In the genomic region with DNA sequence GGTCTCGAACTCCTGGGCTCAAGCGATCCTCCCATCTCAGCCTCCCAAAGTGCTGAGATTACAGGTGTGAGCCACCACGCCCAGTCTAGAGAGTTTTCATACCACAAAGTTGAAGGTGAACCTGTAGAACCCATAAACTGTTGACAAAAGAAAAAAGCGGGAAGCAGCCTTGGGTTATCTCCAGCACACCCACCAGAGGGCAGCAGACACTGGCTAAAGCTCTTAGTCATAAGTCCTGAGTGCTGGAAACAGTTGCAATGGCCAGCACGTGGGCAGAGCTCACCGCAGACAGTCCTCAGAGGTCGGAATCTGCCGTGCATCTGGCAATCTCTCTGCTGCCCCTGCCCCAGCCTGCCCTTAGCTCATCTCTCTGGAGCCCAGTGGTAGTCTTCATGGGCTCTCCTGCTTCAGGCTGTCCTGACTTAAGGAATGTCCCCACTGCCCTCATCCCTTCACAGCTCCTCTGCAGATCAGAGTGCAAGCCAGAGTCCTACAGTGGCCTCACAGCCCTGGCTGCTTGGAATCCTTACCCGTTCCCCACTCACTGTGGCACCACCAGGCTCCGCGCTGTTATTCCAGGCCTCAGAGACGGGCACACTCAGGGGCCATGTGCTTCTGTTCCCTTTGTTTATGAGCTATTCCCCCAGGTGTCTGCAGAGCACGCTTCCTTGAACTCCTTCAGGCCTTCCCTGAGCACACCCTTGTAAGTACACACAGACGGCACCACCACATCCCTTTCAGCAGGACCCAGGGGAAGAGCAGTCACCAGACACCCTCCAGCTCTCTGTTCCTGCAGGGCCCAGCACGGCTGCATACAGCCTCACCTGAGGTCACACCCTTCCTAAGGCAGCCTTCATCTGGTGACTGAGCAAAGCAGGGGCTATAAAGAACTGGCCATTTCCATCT, we compare ENCODE assay signal across 1 cellular context.
A peak's percentile ranks its signal among the peaks of the same experiment; 100 is the strongest.
TF ChIP-seq lines count a peak whose summit lies in the region.

No MANE protein-coding gene starts in this region.

TF ChIP-seq in K562, 482 proteins besides CTCF, POLR2A, EP300 and RAD21 (continued from another document and continues in another):
- TF ChIP-seq, protein P1, sequence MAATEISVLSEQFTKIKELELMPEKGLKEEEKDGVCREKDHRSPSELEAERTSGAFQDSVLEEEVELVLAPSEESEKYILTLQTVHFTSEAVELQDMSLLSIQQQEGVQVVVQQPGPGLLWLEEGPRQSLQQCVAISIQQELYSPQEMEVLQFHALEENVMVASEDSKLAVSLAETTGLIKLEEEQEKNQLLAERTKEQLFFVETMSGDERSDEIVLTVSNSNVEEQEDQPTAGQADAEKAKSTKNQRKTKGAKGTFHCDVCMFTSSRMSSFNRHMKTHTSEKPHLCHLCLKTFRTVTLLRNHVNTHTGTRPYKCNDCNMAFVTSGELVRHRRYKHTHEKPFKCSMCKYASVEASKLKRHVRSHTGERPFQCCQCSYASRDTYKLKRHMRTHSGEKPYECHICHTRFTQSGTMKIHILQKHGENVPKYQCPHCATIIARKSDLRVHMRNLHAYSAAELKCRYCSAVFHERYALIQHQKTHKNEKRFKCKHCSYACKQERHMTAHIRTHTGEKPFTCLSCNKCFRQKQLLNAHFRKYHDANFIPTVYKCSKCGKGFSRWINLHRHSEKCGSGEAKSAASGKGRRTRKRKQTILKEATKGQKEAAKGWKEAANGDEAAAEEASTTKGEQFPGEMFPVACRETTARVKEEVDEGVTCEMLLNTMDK (IDR thresholded peaks at IDR 0.05; ENCODE audit: borderline replicate concordance, insufficient read depth, low read depth, low read length, poor library complexity, severe bottlenecking), result no peak
- TF ChIP-seq ETV5 (CRISPR knock-in tag; IDR thresholded peaks at IDR 0.05; ENCODE audit: low read depth) (peak; percentile 42; the same call in 1 of the 2 replicates), ZBTB49 (CRISPR knock-in tag; IDR thresholded peaks at IDR 0.05; ENCODE audit: borderline replicate concordance) (no peak), ZEB2 (IDR thresholded peaks at IDR 0.05) (0 out of 2 replicates have a peak, but pooled peaks have one; percentile 39), FUS (optimal IDR thresholded peaks at IDR 0.05; ENCODE audit: low read depth, low read length) (no peak), MXI1 (IDR thresholded peaks at IDR 0.05; ENCODE audit: low read depth, low read length) (peak; percentile 62; the same call in 1 of the 2 replicates), ZC3H8 (IDR thresholded peaks at IDR 0.05) (no peak), MYC (IDR thresholded peaks at IDR 0.05; ENCODE audit: low read depth, low read length) (peak; percentile 99), MYC (CRISPR knock-in tag; IDR thresholded peaks at IDR 0.05; ENCODE audit: borderline replicate concordance, low read depth) (peak; percentile 51; the same call in 1 of the 2 replicates), GABPB2 (CRISPR knock-in tag; conservative IDR thresholded peaks at IDR 0.05) (no peak), PML (IDR thresholded peaks at IDR 0.05; ENCODE audit: low read length) (0 out of 2 replicates have a peak, but pooled peaks have one; percentile 23), ZNF121 (CRISPR knock-in tag; conservative IDR thresholded peaks at IDR 0.05) (no peak), ZNF584 (CRISPR knock-in tag; IDR thresholded peaks at IDR 0.05; ENCODE audit: low read depth) (no peak), ZNF217 (CRISPR knock-in tag; IDR thresholded peaks at IDR 0.05) (no peak), BCOR (IDR thresholded peaks at IDR 0.05) (peak; percentile 34; the same call in 1 of the 2 replicates), CHD1 (IDR thresholded peaks at IDR 0.05; ENCODE audit: low read length) (no peak), ESRRA (IDR thresholded peaks at IDR 0.05; ENCODE audit: borderline replicate concordance, low read depth) (peak; percentile 77), DPF2 (IDR thresholded peaks at IDR 0.05) (no peak), RBM34 (IDR thresholded peaks at IDR 0.05; ENCODE audit: borderline replicate concordance, insufficient read depth, low read length) (no peak), MAX (CRISPR knock-in tag; IDR thresholded peaks at IDR 0.05) (peak; percentile 100), PHF21A (IDR thresholded peaks at IDR 0.05; ENCODE audit: borderline replicate concordance, low read depth) (no peak), ZNF696 (CRISPR knock-in tag; conservative IDR thresholded peaks at IDR 0.05) (no peak), THRA (IDR thresholded peaks at IDR 0.05) (no peak), KDM1A (IDR thresholded peaks at IDR 0.05) (no peak), HNRNPK (IDR thresholded peaks at IDR 0.05; ENCODE audit: low read depth, low read length, poor library complexity, severe bottlenecking) (no peak), ATF7 (IDR thresholded peaks at IDR 0.05) (peak; percentile 70; the same call in 1 of the 2 replicates), TEAD4 (IDR thresholded peaks at IDR 0.05; ENCODE audit: low read length) (peak; percentile 70), TEAD4 (CRISPR knock-in tag; IDR thresholded peaks at IDR 0.05; ENCODE audit: borderline replicate concordance) (peak; percentile 41; the same call in 1 of the 2 replicates), POU5F1 (IDR thresholded peaks at IDR 0.05; ENCODE audit: borderline replicate concordance, low read depth, low read length, partially characterized antibody) (peak; percentile 39), ZNF444 (CRISPR knock-in tag; IDR thresholded peaks at IDR 0.05) (no peak), MECOM (CRISPR knock-in tag; IDR thresholded peaks at IDR 0.05) (no peak), SMARCA5 (IDR thresholded peaks at IDR 0.05) (no peak), ZNF740 (CRISPR knock-in tag; IDR thresholded peaks at IDR 0.05) (no peak), ZNF740 (tag; IDR thresholded peaks at IDR 0.05) (no peak), ZNF583 (CRISPR knock-in tag; IDR thresholded peaks at IDR 0.05) (no peak; the same call in 1 of the 2 replicates), ZNF41 (CRISPR knock-in tag; conservative IDR thresholded peaks at IDR 0.05) (no peak), CBFB (CRISPR knock-in tag; IDR thresholded peaks at IDR 0.05) (peak; percentile 91; the same call in 1 of the 2 replicates), ZNF77 (CRISPR knock-in tag; IDR thresholded peaks at IDR 0.05) (no peak)
- TF ChIP-seq, protein P2, sequence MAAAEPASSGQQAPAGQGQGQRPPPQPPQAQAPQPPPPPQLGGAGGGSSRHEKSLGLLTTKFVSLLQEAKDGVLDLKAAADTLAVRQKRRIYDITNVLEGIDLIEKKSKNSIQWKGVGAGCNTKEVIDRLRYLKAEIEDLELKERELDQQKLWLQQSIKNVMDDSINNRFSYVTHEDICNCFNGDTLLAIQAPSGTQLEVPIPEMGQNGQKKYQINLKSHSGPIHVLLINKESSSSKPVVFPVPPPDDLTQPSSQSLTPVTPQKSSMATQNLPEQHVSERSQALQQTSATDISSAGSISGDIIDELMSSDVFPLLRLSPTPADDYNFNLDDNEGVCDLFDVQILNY (CRISPR knock-in tag; IDR thresholded peaks at IDR 0.05), result peak; percentile 76; the same call in 1 of the 2 replicates
- TF ChIP-seq, protein P3, sequence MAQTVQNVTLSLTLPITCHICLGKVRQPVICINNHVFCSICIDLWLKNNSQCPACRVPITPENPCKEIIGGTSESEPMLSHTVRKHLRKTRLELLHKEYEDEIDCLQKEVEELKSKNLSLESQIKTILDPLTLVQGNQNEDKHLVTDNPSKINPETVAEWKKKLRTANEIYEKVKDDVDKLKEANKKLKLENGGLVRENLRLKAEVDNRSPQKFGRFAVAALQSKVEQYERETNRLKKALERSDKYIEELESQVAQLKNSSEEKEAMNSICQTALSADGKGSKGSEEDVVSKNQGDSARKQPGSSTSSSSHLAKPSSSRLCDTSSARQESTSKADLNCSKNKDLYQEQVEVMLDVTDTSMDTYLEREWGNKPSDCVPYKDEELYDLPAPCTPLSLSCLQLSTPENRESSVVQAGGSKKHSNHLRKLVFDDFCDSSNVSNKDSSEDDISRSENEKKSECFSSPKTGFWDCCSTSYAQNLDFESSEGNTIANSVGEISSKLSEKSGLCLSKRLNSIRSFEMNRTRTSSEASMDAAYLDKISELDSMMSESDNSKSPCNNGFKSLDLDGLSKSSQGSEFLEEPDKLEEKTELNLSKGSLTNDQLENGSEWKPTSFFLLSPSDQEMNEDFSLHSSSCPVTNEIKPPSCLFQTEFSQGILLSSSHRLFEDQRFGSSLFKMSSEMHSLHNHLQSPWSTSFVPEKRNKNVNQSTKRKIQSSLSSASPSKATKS (CRISPR knock-in tag; IDR thresholded peaks at IDR 0.05), result no peak
- TF ChIP-seq, protein P4, sequence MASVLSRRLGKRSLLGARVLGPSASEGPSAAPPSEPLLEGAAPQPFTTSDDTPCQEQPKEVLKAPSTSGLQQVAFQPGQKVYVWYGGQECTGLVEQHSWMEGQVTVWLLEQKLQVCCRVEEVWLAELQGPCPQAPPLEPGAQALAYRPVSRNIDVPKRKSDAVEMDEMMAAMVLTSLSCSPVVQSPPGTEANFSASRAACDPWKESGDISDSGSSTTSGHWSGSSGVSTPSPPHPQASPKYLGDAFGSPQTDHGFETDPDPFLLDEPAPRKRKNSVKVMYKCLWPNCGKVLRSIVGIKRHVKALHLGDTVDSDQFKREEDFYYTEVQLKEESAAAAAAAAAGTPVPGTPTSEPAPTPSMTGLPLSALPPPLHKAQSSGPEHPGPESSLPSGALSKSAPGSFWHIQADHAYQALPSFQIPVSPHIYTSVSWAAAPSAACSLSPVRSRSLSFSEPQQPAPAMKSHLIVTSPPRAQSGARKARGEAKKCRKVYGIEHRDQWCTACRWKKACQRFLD (CRISPR knock-in tag; IDR thresholded peaks at IDR 0.05), result peak; percentile 36; the same call in 1 of the 2 replicates
- TF ChIP-seq, protein P5, sequence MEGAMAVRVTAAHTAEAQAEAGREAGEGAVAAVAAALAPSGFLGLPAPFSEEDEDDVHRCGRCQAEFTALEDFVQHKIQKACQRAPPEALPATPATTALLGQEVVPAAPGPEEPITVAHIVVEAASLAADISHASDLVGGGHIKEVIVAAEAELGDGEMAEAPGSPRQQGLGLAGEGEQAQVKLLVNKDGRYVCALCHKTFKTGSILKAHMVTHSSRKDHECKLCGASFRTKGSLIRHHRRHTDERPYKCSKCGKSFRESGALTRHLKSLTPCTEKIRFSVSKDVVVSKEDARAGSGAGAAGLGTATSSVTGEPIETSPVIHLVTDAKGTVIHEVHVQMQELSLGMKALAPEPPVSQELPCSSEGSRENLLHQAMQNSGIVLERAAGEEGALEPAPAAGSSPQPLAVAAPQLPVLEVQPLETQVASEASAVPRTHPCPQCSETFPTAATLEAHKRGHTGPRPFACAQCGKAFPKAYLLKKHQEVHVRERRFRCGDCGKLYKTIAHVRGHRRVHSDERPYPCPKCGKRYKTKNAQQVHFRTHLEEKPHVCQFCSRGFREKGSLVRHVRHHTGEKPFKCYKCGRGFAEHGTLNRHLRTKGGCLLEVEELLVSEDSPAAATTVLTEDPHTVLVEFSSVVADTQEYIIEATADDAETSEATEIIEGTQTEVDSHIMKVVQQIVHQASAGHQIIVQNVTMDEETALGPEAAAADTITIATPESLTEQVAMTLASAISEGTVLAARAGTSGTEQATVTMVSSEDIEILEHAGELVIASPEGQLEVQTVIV (CRISPR knock-in tag; IDR thresholded peaks at IDR 0.05; ENCODE audit: borderline replicate concordance), result no peak
- TF ChIP-seq, protein P6, sequence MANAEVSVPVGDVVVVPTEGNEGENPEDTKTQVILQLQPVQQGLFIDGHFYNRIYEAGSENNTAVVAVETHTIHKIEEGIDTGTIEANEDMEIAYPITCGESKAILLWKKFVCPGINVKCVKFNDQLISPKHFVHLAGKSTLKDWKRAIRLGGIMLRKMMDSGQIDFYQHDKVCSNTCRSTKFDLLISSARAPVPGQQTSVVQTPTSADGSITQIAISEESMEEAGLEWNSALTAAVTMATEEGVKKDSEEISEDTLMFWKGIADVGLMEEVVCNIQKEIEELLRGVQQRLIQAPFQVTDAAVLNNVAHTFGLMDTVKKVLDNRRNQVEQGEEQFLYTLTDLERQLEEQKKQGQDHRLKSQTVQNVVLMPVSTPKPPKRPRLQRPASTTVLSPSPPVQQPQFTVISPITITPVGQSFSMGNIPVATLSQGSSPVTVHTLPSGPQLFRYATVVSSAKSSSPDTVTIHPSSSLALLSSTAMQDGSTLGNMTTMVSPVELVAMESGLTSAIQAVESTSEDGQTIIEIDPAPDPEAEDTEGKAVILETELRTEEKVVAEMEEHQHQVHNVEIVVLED (CRISPR knock-in tag; IDR thresholded peaks at IDR 0.05), result no peak
